In genomic region chr7:115417662-115418061, GRCh38 we compare ENCODE assay signal across 17 cellular contexts.
DNase-seq lines count a peak whose midpoint lies in the region; ATAC-seq and TF ChIP-seq lines count a peak whose summit lies in the region.
"Had no signal": no experiment of that assay in that cellular context is flagged by ENCODE, and none has a peak within 500 bp of the region (broad histone marks: within the 10 kb centered on the region; RNA-seq: fewer than 3 reads in every experiment).

No MANE protein-coding gene starts in this region.

- no peak overlapping the region for H2BK5ac ChIP-seq in mesendoderm (ENCODE audit: low read length)

- H3K23ac ChIP-seq in mesendoderm (ENCODE audit: low read length), result no peak overlapping the region

- TF ChIP-seq CTCF in HEK293 (tag by site-specific recombination; IDR thresholded peaks at IDR 0.05) (no peak), WTC11 (IDR thresholded peaks at IDR 0.05) (no peak), GM13976 (IDR thresholded peaks at IDR 0.05; ENCODE audit: borderline replicate concordance, control extremely low read depth, extremely low read depth, insufficient read depth, missing control alignments) (no peak)

- H3K36me3 Mint-ChIP-seq in WTC11, result no peaks in the 10 kb centered on the region

- no peak overlapping the region for H3K18ac ChIP-seq in mesendoderm (ENCODE audit: low read length)

- H4K5ac ChIP-seq in mesendoderm (ENCODE audit: low read length), result no peak overlapping the region

- H3K27ac ChIP-seq in HEK293 (ENCODE audit: extremely low read depth, low read depth, low read length) (no peak overlapping the region), mesendoderm (ENCODE audit: low read depth, low read length) (no peak overlapping the region)

- H3K56ac ChIP-seq in mesendoderm (ENCODE audit: low read length), result no peak overlapping the region

- H2AK5ac ChIP-seq in mesendoderm (ENCODE audit: low read length), result no peak overlapping the region

- ATAC-seq in WTC11 (peak; percentile 93), HG03280 (IDR thresholded peaks at IDR 0.05; ENCODE audit: unreplicated experiment) (no peak)

- no peak overlapping the region for H3K4me3 ChIP-seq in HEK293 (ENCODE audit: low read depth, low read length)
- H3K4me3 ChIP-seq in mesendoderm (ENCODE audit: low read length), result no peak overlapping the region
- H3K4me3 ChIP-seq: HAP-1 had no signal

- no peaks in the 10 kb centered on the region for H3K4me1 ChIP-seq in HEK293 (ENCODE audit: control insufficient read depth, insufficient read depth, low read length)
- no peaks in the 10 kb centered on the region for H3K4me1 ChIP-seq in mesendoderm (ENCODE audit: control insufficient read depth, low read depth, low read length)
- H3K4me1 ChIP-seq: HAP-1 had no signal

- CTCF ChIA-PET in HEK293 (lab: Yijun Ruan, JAX), result interaction anchor here (0.6 kb wide), 1 partner anchor 369 kb away, joined by 3 read pairs; no protein-coding TSS in a partner anchor
- CTCF ChIA-PET in WTC11 (lab: Charles Lee), result no interaction called here

- H4K8ac ChIP-seq in mesendoderm (ENCODE audit: low read depth, low read length), result no peak overlapping the region

- DNase-seq in DMS53 (lab: John Stamatoyannopoulos, UW), result peak; percentile 59
- DNase-seq in WTC11 (ENCODE audit: low spot score), result peak; percentile 16
- DNase-seq in mesendoderm, result peak; percentile 5
- no peak for DNase-seq in GM13976 (ENCODE audit: low spot score)
- DNase-seq in dedifferentiated amniotic fluid mesenchymal stem cell (ENCODE audit: extremely low spot score), result no peak
- no peak for DNase-seq in SIG-M5 treated with dmso at 0.1 percent for 504 hours (lab: John Stamatoyannopoulos, UW; ENCODE audit: unreplicated experiment)
- DNase-seq: C1 segment of cervical spinal cord, DMS 273 treated with DMSO at 0.1 percent for 48 hours, KG1, NCI-H1105, NCI-H1694, NCI-H2107, NCI-H345, NCI-H774 had no signal

- no peaks in the 10 kb centered on the region for H3K4me1 Mint-ChIP-seq in WTC11

- no peaks in the 10 kb centered on the region for H3K79me1 ChIP-seq in mesendoderm (ENCODE audit: low read length)

- POLR2A ChIA-PET in HEK293 (lab: Yijun Ruan, JAX), result no interaction called here
- POLR2A ChIA-PET in WTC11 (lab: Charles Lee), result no interaction called here

- H3K9me3 ChIP-seq in HEK293 (ENCODE audit: control insufficient read depth, insufficient read depth, low read depth, low read length), result no peaks in the 10 kb centered on the region
- H3K9me3 ChIP-seq: HAP-1 had no signal

- in situ Hi-C loops in GM13976 (cut with MboI; ENCODE audit: low sequenced_read_pairs, unreplicated experiment), result no loop called here

- H2BK15ac ChIP-seq in mesendoderm (replicated peaks; ENCODE audit: low read depth), result no peak overlapping the region

- H3K9ac ChIP-seq in mesendoderm (ENCODE audit: low read length), result no peak overlapping the region

- H2BK120ac ChIP-seq in mesendoderm (ENCODE audit: low read depth, low read length), result no peak overlapping the region

- peaks cover 9% of the 10 kb centered on the region for H3K9me3 Mint-ChIP-seq in WTC11

- WGBS in mesendoderm (ENCODE audit: extremely low coverage, insufficient coverage, low lambda C conversion rate), result no CpG with 5 or more reads among the region's 4 CpGs

- H3K27me3 Mint-ChIP-seq in WTC11 (ENCODE audit: low read depth), result no peaks in the 10 kb centered on the region

- H3K4me3 Mint-ChIP-seq in WTC11, result no peak overlapping the region

- no peak overlapping the region for H3K4ac ChIP-seq in mesendoderm (ENCODE audit: low read depth, low read length)

- H3K79me2 ChIP-seq in mesendoderm (ENCODE audit: control insufficient read depth, insufficient read depth, low read length), result no peaks in the 10 kb centered on the region

- no peak overlapping the region for H3K27ac Mint-ChIP-seq in WTC11

- H3K27me3 ChIP-seq in mesendoderm (ENCODE audit: insufficient read depth, low read length, poor library complexity), result no peaks in the 10 kb centered on the region

- no peak overlapping the region for H3K4me2 ChIP-seq in mesendoderm (ENCODE audit: low read length)

- H3K36me3 ChIP-seq in HEK293 (ENCODE audit: control insufficient read depth in 2 of 2, insufficient read depth in 1 of 2, low read length in 2 of 2) (no peaks in the 10 kb centered on the region), mesendoderm (ENCODE audit: control insufficient read depth, insufficient read depth, low read length) (no peaks in the 10 kb centered on the region)
- H3K36me3 ChIP-seq: HAP-1 had no signal

TF ChIP-seq in HEK293, 187 proteins besides CTCF, POLR2A, EP300 and RAD21 (continues in another document):
- TF ChIP-seq REST (tag by site-specific recombination; IDR thresholded peaks at IDR 0.05) (peak; percentile 85), GLIS1 (tag by site-specific recombination; IDR thresholded peaks at IDR 0.05) (no peak), HOXA7 (CRISPR knock-in tag; IDR thresholded peaks at IDR 0.05; ENCODE audit: borderline replicate concordance) (no peak), ZNF335 (tag by site-specific recombination; conservative IDR thresholded peaks at IDR 0.05) (no peak)
- TF ChIP-seq, protein P1, sequence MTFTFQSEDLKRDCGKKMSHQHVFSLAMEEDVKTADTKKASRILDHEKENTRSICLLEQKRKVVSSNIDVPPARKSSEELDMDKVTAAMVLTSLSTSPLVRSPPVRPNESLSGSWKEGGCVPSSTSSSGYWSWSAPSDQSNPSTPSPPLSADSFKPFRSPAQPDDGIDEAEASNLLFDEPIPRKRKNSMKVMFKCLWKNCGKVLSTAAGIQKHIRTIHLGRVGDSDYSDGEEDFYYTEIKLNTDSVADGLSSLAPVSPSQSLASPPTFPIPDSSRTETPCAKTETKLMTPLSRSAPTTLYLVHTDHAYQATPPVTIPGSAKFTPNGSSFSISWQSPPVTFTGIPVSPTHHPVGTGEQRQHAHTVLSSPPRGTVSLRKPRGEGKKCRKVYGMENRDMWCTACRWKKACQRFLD (tag by site-specific recombination; IDR thresholded peaks at IDR 0.05), result no peak

TF ChIP-seq in WTC11, 78 proteins besides CTCF, POLR2A, EP300 and RAD21 (continues in another document):
- no peak for TF ChIP-seq NFE2L1 (CRISPR knock-in tag; IDR thresholded peaks at IDR 0.05)
- TF ChIP-seq, protein P2, sequence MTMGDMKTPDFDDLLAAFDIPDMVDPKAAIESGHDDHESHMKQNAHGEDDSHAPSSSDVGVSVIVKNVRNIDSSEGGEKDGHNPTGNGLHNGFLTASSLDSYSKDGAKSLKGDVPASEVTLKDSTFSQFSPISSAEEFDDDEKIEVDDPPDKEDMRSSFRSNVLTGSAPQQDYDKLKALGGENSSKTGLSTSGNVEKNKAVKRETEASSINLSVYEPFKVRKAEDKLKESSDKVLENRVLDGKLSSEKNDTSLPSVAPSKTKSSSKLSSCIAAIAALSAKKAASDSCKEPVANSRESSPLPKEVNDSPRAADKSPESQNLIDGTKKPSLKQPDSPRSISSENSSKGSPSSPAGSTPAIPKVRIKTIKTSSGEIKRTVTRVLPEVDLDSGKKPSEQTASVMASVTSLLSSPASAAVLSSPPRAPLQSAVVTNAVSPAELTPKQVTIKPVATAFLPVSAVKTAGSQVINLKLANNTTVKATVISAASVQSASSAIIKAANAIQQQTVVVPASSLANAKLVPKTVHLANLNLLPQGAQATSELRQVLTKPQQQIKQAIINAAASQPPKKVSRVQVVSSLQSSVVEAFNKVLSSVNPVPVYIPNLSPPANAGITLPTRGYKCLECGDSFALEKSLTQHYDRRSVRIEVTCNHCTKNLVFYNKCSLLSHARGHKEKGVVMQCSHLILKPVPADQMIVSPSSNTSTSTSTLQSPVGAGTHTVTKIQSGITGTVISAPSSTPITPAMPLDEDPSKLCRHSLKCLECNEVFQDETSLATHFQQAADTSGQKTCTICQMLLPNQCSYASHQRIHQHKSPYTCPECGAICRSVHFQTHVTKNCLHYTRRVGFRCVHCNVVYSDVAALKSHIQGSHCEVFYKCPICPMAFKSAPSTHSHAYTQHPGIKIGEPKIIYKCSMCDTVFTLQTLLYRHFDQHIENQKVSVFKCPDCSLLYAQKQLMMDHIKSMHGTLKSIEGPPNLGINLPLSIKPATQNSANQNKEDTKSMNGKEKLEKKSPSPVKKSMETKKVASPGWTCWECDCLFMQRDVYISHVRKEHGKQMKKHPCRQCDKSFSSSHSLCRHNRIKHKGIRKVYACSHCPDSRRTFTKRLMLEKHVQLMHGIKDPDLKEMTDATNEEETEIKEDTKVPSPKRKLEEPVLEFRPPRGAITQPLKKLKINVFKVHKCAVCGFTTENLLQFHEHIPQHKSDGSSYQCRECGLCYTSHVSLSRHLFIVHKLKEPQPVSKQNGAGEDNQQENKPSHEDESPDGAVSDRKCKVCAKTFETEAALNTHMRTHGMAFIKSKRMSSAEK (CRISPR knock-in tag; IDR thresholded peaks at IDR 0.05; ENCODE audit: borderline replicate concordance), result no peak
- TF ChIP-seq STAT6 (CRISPR knock-in tag; conservative IDR thresholded peaks at IDR 0.05; ENCODE audit: low read depth), result no peak
- no peak for TF ChIP-seq ZNF263 (CRISPR knock-in tag; IDR thresholded peaks at IDR 0.05; ENCODE audit: low read depth)

Comparison
In these comparisons a context has a peak if more than half of its experiments do, and no peak if none do; other contexts are left out.
1. DNase-seq: peak in DMS53 (single experiment), WTC11 (single experiment) and mesendoderm (single experiment); none in GM13976 (single experiment), dedifferentiated amniotic fluid mesenchymal stem cell (single experiment) and SIG-M5 treated with dmso at 0.1 percent for 504 hours (single experiment).